ENCODE assay signal across 2 cellular contexts in genomic region chr16:71288570-71288889, GRCh38.
TF ChIP-seq lines count a peak whose summit lies in the region.

No MANE protein-coding gene starts in this region.

TF ChIP-seq in SK-N-SH, 30 proteins besides CTCF, POLR2A, EP300 and RAD21 (continued from another document):
- TF ChIP-seq REST (IDR thresholded peaks at IDR 0.05; ENCODE audit: low read depth, low read length) (no peak), MEF2A (IDR thresholded peaks at IDR 0.05; ENCODE audit: borderline replicate concordance, low read depth) (no peak), USF1 (IDR thresholded peaks at IDR 0.05; ENCODE audit: borderline replicate concordance, low read depth) (no peak)

TF ChIP-seq in SK-N-SH treated with all-trans-retinoic acid at 6 μM for 48 hours, 23 proteins besides CTCF, POLR2A, EP300 and RAD21 (continued from another document):
- TF ChIP-seq, protein P1, sequence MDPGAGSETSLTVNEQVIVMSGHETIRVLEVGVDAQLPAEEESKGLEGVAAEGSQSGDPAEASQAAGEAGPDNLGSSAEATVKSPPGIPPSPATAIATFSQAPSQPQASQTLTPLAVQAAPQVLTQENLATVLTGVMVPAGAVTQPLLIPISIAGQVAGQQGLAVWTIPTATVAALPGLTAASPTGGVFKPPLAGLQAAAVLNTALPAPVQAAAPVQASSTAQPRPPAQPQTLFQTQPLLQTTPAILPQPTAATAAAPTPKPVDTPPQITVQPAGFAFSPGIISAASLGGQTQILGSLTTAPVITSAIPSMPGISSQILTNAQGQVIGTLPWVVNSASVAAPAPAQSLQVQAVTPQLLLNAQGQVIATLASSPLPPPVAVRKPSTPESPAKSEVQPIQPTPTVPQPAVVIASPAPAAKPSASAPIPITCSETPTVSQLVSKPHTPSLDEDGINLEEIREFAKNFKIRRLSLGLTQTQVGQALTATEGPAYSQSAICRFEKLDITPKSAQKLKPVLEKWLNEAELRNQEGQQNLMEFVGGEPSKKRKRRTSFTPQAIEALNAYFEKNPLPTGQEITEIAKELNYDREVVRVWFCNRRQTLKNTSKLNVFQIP (CRISPR knock-in tag; IDR thresholded peaks at IDR 0.05; ENCODE audit: borderline replicate concordance, low read depth): no peak
- TF ChIP-seq ZNF565 (CRISPR knock-in tag; conservative IDR thresholded peaks at IDR 0.05; ENCODE audit: low read depth) (no peak), BACH2 (CRISPR knock-in tag; IDR thresholded peaks at IDR 0.05; ENCODE audit: borderline replicate concordance) (no peak), RARB (CRISPR knock-in tag; IDR thresholded peaks at IDR 0.05) (no peak), PPARA (CRISPR knock-in tag; IDR thresholded peaks at IDR 0.05; ENCODE audit: borderline replicate concordance) (no peak), ZFP3 (CRISPR knock-in tag; IDR thresholded peaks at IDR 0.05) (no peak), SNAI2 (CRISPR knock-in tag; IDR thresholded peaks at IDR 0.05) (no peak), ESRRG (CRISPR knock-in tag; IDR thresholded peaks at IDR 0.05) (no peak), ZC3H10 (CRISPR knock-in tag; IDR thresholded peaks at IDR 0.05) (no peak), ARNTL (CRISPR knock-in tag; IDR thresholded peaks at IDR 0.05; ENCODE audit: borderline replicate concordance, low read depth) (no peak), GLIS3 (CRISPR knock-in tag; IDR thresholded peaks at IDR 0.05) (no peak), ZNF70 (CRISPR knock-in tag; IDR thresholded peaks at IDR 0.05) (no peak), OSR1 (CRISPR knock-in tag; IDR thresholded peaks at IDR 0.05) (no peak)
- TF ChIP-seq, protein P2, sequence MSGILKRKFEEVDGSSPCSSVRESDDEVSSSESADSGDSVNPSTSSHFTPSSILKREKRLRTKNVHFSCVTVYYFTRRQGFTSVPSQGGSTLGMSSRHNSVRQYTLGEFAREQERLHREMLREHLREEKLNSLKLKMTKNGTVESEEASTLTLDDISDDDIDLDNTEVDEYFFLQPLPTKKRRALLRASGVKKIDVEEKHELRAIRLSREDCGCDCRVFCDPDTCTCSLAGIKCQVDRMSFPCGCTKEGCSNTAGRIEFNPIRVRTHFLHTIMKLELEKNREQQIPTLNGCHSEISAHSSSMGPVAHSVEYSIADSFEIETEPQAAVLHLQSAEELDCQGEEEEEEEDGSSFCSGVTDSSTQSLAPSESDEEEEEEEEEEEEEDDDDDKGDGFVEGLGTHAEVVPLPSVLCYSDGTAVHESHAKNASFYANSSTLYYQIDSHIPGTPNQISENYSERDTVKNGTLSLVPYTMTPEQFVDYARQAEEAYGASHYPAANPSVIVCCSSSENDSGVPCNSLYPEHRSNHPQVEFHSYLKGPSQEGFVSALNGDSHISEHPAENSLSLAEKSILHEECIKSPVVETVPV (CRISPR knock-in tag; IDR thresholded peaks at IDR 0.05): no peak
